ENCODE assay signal across 8 cellular contexts in genomic region chr7:65794671-65795391, GRCh38.
DNase-seq lines count a peak whose midpoint lies in the region; ATAC-seq and TF ChIP-seq lines count a peak whose summit lies in the region.
"Not testable (repeated sequence)": the region's sequence is repeated elsewhere in the genome, so short reads cannot be mapped to it uniquely, and the experiment has no call there.

No MANE protein-coding gene starts in this region.

- not testable (repeated sequence) for H3K4me1 ChIP-seq in NT2/D1 (ENCODE audit: insufficient read depth, insufficient read length); upper lobe of right lung

- H3K9ac ChIP-seq in NT2/D1 (ENCODE audit: insufficient read length, low read depth) = not testable (repeated sequence)

- not testable (repeated sequence) for H3K27me3 ChIP-seq in NT2/D1 (ENCODE audit: insufficient read depth, insufficient read length); upper lobe of right lung

- ATAC-seq in upper lobe of right lung = peak; percentile 27

- H3K27ac ChIP-seq in upper lobe of right lung = not testable (repeated sequence)

- not testable (repeated sequence) for H3K9me3 ChIP-seq in NT2/D1 (ENCODE audit: insufficient read depth, low read length); upper lobe of right lung

- not testable (repeated sequence) for TF ChIP-seq CTCF in fibroblast of pulmonary artery (IDR thresholded peaks at IDR 0.05; ENCODE audit: low read length, missing control alignments); upper lobe of right lung (IDR thresholded peaks at IDR 0.05)

- H3K4me3 ChIP-seq in NT2/D1 (ENCODE audit: insufficient read length, low read depth); fibroblast of pulmonary artery (replicated peaks; ENCODE audit: low read depth, low read length); upper lobe of right lung: not testable (repeated sequence)

- intact Hi-C loops in upper lobe of right lung (cut with DNase I) = not testable (repeated sequence)

- not testable (repeated sequence) for H3K36me3 ChIP-seq in NT2/D1 (ENCODE audit: insufficient read depth, insufficient read length, low read length); upper lobe of right lung

- DNase-seq in ELF-1 (ENCODE audit: low read depth, low spot score) (peak; percentile 63), NT2/D1 (ENCODE audit: low read depth, low spot score) (peak; percentile 52), amniotic epithelial cell (ENCODE audit: low read depth) (peak; percentile 56), dermis blood vessel endothelial cell (peak; percentile 85), fibroblast of pulmonary artery (ENCODE audit: low read depth) (peak; percentile 44), islet precursor cell (peak; percentile 86), mesenteric fat pad (ENCODE audit: low spot score) (peak; percentile 16)
- not testable (repeated sequence) for DNase-seq in upper lobe of right lung
